Comparison of ENCODE assay signal across 8 cellular contexts in the genomic region with DNA sequence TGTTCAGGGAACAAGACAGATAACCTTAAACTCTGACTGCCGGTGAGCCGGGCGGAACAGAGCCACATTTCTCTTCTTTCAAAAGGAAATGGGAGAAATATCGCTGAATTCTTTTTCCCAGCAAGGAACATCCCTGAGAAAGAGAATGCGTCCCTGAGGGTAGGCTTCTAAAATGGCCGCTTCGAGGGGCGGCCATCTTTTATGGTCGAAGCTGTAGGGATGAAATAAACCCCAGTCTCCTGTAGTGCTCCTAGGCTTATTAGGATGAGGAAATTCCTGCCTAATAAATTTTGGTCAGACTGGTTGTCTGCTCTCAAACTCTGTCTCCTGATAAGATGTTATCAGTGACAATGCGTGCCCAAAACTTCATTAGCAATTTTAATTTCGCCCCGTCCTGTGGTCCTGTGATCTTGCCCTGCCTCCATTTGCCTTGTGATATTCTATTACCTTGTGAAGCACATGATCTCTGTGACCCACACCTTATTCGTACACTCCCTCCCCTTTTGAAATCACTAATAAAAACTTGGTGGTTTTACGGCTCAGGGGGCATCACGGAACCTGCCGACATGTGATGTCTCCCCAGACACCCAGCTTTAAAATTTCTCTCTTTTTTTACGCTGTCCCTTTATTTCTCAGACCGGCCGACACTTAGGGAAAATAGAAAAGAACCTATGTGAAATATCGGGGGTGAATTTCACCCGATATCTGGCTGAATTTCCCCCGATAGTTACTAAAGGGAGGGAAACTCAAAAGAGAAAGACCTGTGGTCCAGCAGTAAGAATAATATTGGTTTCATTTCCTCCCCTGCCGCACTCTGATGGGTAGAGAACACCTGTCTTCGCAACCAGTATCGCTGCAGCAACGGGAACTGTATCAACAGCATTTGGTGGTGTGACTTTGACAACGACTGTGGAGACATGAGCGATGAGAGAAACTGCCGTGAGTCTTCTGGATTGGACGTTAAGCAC.
DNase-seq lines count a peak whose midpoint lies in the region; ATAC-seq, FAIRE-seq and TF ChIP-seq lines count a peak whose summit lies in the region.
"Not testable (repeated sequence)": the region's sequence is repeated elsewhere in the genome, so short reads cannot be mapped to it uniquely, and the experiment has no call there.

No MANE protein-coding gene starts in this region.

- intact Hi-C loops in GM12878 (cut with micrococcal nuclease; ENCODE audit: unreplicated experiment): loop anchor here (1.0 kb wide), 2 partner anchors 12 to 21 kb away; no protein-coding TSS in a partner anchor

- peak overlapping the region; percentile 71 for H3K4me2 ChIP-seq in BLaER1
- H3K4me2 ChIP-seq in GM12878 (ENCODE audit: control insufficient read depth, insufficient read depth): peak overlapping the region; percentile 44

- not testable (repeated sequence) for H3K9ac ChIP-seq in BLaER1
- H3K9ac ChIP-seq in GM12878 (ENCODE audit: control insufficient read depth, insufficient read depth, low read length): peak overlapping the region; percentile 40; the same call in 1 of the 2 replicates

- FAIRE-seq in GM12878 (lab: Jason Lieb, UNC): peak; percentile 91

- not testable (repeated sequence) for TF ChIP-seq RAD21 in GM12878 (IDR thresholded peaks at IDR 0.05; ENCODE audit: insufficient read depth, low read depth, low read length)

- CTCF ChIA-PET in GM12878 (lab: Yijun Ruan, JAX): interaction anchor here (0.6 to 3.1 kb wide), 3 partner anchors 22 to 1928 kb away, joined by 3 to 17 read pairs (median 4); no protein-coding TSS in a partner anchor

- H3K79me2 ChIP-seq in GM12878 (ENCODE audit: control insufficient read depth, insufficient read depth, low read length): peaks cover 12% of the 10 kb centered on the region

- ATAC-seq in GM18517 (IDR thresholded peaks at IDR 0.05; ENCODE audit: unreplicated experiment): peak; percentile 99
- ATAC-seq in GM19328 (IDR thresholded peaks at IDR 0.05; ENCODE audit: unreplicated experiment): peak; percentile 97
- peak; percentile 97 for ATAC-seq in GM21528 (IDR thresholded peaks at IDR 0.05; ENCODE audit: low FRiP score, unreplicated experiment)
- ATAC-seq in HG02840 (IDR thresholded peaks at IDR 0.05; ENCODE audit: low FRiP score, unreplicated experiment): peak; percentile 95
- peak; percentile 97 for ATAC-seq in HG03135 (IDR thresholded peaks at IDR 0.05; ENCODE audit: unreplicated experiment)
- ATAC-seq in HG03575 (IDR thresholded peaks at IDR 0.05; ENCODE audit: extremely low read depth, insufficient number of reproducible peaks, low FRiP score, unreplicated experiment): peak; percentile 95
- peak; percentile 97 for ATAC-seq in GM12878

- peak; percentile 99 for DNase-seq in GM12878 (ENCODE audit: low read depth, low spot score)

- H3K27me3 ChIP-seq in BLaER1; GM12878 (replicated peaks in 1 of 2; ENCODE audit: control insufficient read depth in 2 of 2, insufficient read depth in 2 of 2, low read length in 1 of 2): not testable (repeated sequence)

- POLR2A ChIA-PET in GM12878 (lab: Charles Lee): interaction anchor here (0.5 kb wide), 1 partner anchor 51 kb away, joined by 4 read pairs; no protein-coding TSS in a partner anchor

- not testable (repeated sequence) for H4K20me1 ChIP-seq in BLaER1; GM12878 (ENCODE audit: control insufficient read depth, insufficient read depth)

- WGBS in GM12878 (ENCODE audit: insufficient coverage, insufficient replicate concordance, low lambda C conversion rate, missing lambda C conversion rate): 21% methylated on average over 30 of the region's 30 CpGs

- TF ChIP-seq POLR2A in GM12878 (IDR thresholded peaks at IDR 0.05; ENCODE audit: low read depth, low read length): peak; percentile 35; the same call in 1 of the 2 replicates

- H3K9me3 ChIP-seq in BLaER1; GM12878 (replicated peaks; ENCODE audit: control insufficient read depth, insufficient read depth, low read length): not testable (repeated sequence)

- H3K4me1 ChIP-seq in BLaER1 (peaks cover 31% of the 10 kb centered on the region), GM12878 (ENCODE audit: control insufficient read depth, insufficient read depth, low read length) (peaks cover 46% of the 10 kb centered on the region)

- TF ChIP-seq CTCF in GM12878 (IDR thresholded peaks at IDR 0.05 in 2 of 3, conservative IDR thresholded peaks at IDR 0.05 in 1 of 3; ENCODE audit: control insufficient read depth in 2 of 3, extremely low read depth in 1 of 3, insufficient read depth in 1 of 3, low read depth in 3 of 3, low read length in 3 of 3): not testable (repeated sequence)

- not testable (repeated sequence) for H2AFZ ChIP-seq in GM12878 (ENCODE audit: control insufficient read depth, low read depth, low read length)

- SMC1A ChIA-PET in GM12878 (lab: Charles Lee; ENCODE audit: uncharacterized antibody, unreplicated experiment): interaction anchor here (0.7 to 2.0 kb wide), 6 partner anchors 19 to 229 kb away, joined by 3 to 11 read pairs (median 4); no protein-coding TSS in a partner anchor

- not testable (repeated sequence) for BruUV-seq in GM12878 (replicated peaks; lab: Mats Ljungman, UMichigan)

- H3K27ac ChIP-seq in BLaER1: not testable (repeated sequence)
- peak overlapping the region; percentile 83 for H3K27ac ChIP-seq in GM12878 (ENCODE audit: control insufficient read depth, insufficient read depth)

- peaks cover 54% of the 10 kb centered on the region for H3K36me3 ChIP-seq in BLaER1
- peaks cover 24 to 52% of the 10 kb centered on the region in 2 experiments for H3K36me3 ChIP-seq in GM12878 (ENCODE audit: control insufficient read depth in 2 of 2, insufficient read depth in 2 of 2, low read length in 1 of 2)

- RAD21 ChIA-PET in GM12878 (lab: Charles Lee; ENCODE audit: unreplicated experiment): interaction anchor here (0.9 to 2.2 kb wide), 3 partner anchors 20 to 120 kb away, joined by 3 to 9 read pairs (median 3); no protein-coding TSS in a partner anchor

- peak; percentile 80 to 83; a peak in 2 of 4 replicates for TF ChIP-seq EP300 in GM12878 (IDR thresholded peaks at IDR 0.05; ENCODE audit: borderline replicate concordance in 1 of 2, control insufficient read depth in 1 of 2, low read depth in 2 of 2, low read length in 2 of 2)

- in situ Hi-C loops in GM12878 (cut with MboI): not testable (repeated sequence)

- not testable (repeated sequence) for H3K4me3 ChIP-seq in BLaER1, GM12878

TF ChIP-seq in GM12878, 131 proteins besides CTCF, POLR2A, EP300 and RAD21 (continues in another document):
- TF ChIP-seq, protein P1, sequence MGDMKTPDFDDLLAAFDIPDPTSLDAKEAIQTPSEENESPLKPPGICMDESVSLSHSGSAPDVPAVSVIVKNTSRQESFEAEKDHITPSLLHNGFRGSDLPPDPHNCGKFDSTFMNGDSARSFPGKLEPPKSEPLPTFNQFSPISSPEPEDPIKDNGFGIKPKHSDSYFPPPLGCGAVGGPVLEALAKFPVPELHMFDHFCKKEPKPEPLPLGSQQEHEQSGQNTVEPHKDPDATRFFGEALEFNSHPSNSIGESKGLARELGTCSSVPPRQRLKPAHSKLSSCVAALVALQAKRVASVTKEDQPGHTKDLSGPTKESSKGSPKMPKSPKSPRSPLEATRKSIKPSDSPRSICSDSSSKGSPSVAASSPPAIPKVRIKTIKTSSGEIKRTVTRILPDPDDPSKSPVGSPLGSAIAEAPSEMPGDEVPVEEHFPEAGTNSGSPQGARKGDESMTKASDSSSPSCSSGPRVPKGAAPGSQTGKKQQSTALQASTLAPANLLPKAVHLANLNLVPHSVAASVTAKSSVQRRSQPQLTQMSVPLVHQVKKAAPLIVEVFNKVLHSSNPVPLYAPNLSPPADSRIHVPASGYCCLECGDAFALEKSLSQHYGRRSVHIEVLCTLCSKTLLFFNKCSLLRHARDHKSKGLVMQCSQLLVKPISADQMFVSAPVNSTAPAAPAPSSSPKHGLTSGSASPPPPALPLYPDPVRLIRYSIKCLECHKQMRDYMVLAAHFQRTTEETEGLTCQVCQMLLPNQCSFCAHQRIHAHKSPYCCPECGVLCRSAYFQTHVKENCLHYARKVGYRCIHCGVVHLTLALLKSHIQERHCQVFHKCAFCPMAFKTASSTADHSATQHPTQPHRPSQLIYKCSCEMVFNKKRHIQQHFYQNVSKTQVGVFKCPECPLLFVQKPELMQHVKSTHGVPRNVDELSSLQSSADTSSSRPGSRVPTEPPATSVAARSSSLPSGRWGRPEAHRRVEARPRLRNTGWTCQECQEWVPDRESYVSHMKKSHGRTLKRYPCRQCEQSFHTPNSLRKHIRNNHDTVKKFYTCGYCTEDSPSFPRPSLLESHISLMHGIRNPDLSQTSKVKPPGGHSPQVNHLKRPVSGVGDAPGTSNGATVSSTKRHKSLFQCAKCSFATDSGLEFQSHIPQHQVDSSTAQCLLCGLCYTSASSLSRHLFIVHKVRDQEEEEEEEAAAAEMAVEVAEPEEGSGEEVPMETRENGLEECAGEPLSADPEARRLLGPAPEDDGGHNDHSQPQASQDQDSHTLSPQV (IDR thresholded peaks at IDR 0.05): 0 out of 2 replicates have a peak, but pooled peaks have one; percentile 61
- TF ChIP-seq ASH2L (IDR thresholded peaks at IDR 0.05; ENCODE audit: borderline replicate concordance, low read depth) (peak; percentile 91; the same call in 1 of the 2 replicates), ETV6 (conservative IDR thresholded peaks at IDR 0.05 in 1 of 2, IDR thresholded peaks at IDR 0.05 in 1 of 2; ENCODE audit: borderline replicate concordance in 1 of 2, low read depth in 1 of 2) (peak in 1 of 2 experiments; percentile 93; a peak in 2 of 4 replicates), IRF4 (IDR thresholded peaks at IDR 0.05; ENCODE audit: low read depth, low read length) (peak; percentile 83), WRNIP1 (IDR thresholded peaks at IDR 0.05; ENCODE audit: borderline replicate concordance, low read depth, low read length) (0 out of 2 replicates have a peak, but pooled peaks have one; percentile 30), RAD51 (IDR thresholded peaks at IDR 0.05) (peak; percentile 63), RBBP5 (conservative IDR thresholded peaks at IDR 0.05) (0 out of 2 replicates have a peak, but pooled peaks have one; percentile 55), NR2C1 (IDR thresholded peaks at IDR 0.05) (peak; percentile 27; the same call in 1 of the 2 replicates), EED (IDR thresholded peaks at IDR 0.05; ENCODE audit: low read depth) (peak; percentile 84), ZBED1 (IDR thresholded peaks at IDR 0.05; ENCODE audit: borderline replicate concordance) (peak; percentile 99), CBFB (IDR thresholded peaks at IDR 0.05; ENCODE audit: low read depth) (peak; percentile 94), MTA2 (IDR thresholded peaks at IDR 0.05; ENCODE audit: low read depth) (peak; percentile 86)
